In the genomic region with DNA sequence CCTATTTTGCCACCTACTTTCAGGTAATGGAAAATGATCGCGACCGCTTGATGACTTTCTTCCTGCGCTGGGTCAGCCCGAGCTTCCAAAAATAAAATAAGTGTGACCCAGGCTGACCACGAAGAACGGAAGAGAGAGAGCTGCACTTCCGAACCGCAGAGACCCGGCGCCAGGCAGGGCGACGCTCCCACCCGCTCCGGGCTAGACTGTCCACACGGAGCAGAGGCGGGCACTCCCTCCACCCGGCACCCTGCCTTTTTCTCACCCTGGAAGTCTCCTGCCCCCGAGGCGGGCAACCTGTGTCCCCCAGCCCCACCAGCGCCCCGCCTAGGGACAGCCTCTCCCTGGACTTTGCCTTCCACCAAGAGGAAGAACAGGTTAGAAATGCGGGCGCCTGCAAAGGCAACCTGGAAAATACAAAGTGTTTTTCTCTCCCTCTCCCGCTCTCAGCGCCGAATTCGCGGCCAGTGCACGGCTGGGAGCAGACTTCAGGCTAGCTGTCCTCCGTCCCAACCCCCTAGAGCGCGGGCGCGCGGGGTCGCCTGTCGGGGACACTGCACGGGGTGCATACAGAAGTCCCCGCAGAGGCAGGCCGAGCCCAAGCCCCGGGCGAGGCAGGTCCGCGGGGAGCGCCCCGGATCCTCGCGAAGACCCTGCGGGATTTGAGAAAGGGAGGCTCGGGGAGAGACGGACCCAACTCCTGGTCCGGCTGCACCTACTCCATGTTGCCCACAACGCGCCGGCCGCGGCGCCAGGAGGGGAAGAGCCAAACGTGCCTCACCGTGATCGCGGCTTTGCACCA, we compare ENCODE assay signal across 1 cellular context.
A peak's percentile ranks its signal among the peaks of the same experiment; 100 is the strongest.
TF ChIP-seq lines count a peak whose summit lies in the region.

No MANE protein-coding gene starts in this region.

TF ChIP-seq in GM12878, 131 proteins besides CTCF, POLR2A, EP300 and RAD21 (continued from another document and continues in another):
- TF ChIP-seq, protein P1, sequence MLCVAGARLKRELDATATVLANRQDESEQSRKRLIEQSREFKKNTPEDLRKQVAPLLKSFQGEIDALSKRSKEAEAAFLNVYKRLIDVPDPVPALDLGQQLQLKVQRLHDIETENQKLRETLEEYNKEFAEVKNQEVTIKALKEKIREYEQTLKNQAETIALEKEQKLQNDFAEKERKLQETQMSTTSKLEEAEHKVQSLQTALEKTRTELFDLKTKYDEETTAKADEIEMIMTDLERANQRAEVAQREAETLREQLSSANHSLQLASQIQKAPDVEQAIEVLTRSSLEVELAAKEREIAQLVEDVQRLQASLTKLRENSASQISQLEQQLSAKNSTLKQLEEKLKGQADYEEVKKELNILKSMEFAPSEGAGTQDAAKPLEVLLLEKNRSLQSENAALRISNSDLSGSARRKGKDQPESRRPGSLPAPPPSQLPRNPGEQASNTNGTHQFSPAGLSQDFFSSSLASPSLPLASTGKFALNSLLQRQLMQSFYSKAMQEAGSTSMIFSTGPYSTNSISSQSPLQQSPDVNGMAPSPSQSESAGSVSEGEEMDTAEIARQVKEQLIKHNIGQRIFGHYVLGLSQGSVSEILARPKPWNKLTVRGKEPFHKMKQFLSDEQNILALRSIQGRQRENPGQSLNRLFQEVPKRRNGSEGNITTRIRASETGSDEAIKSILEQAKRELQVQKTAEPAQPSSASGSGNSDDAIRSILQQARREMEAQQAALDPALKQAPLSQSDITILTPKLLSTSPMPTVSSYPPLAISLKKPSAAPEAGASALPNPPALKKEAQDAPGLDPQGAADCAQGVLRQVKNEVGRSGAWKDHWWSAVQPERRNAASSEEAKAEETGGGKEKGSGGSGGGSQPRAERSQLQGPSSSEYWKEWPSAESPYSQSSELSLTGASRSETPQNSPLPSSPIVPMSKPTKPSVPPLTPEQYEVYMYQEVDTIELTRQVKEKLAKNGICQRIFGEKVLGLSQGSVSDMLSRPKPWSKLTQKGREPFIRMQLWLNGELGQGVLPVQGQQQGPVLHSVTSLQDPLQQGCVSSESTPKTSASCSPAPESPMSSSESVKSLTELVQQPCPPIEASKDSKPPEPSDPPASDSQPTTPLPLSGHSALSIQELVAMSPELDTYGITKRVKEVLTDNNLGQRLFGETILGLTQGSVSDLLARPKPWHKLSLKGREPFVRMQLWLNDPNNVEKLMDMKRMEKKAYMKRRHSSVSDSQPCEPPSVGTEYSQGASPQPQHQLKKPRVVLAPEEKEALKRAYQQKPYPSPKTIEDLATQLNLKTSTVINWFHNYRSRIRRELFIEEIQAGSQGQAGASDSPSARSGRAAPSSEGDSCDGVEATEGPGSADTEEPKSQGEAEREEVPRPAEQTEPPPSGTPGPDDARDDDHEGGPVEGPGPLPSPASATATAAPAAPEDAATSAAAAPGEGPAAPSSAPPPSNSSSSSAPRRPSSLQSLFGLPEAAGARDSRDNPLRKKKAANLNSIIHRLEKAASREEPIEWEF (IDR thresholded peaks at IDR 0.05; ENCODE audit: insufficient replicate concordance, low read depth, low read length), result no peak
- no peak for TF ChIP-seq TAF1 (IDR thresholded peaks at IDR 0.05; ENCODE audit: borderline replicate concordance, low read depth, low read length)
- TF ChIP-seq ZNF274 (IDR thresholded peaks at IDR 0.05; ENCODE audit: insufficient read depth, insufficient read length), result no peak
- TF ChIP-seq CREM (IDR thresholded peaks at IDR 0.05; ENCODE audit: low read depth), result peak; percentile 37; the same call in 1 of the 2 replicates
- no peak for TF ChIP-seq ZNF384 (IDR thresholded peaks at IDR 0.05; ENCODE audit: borderline replicate concordance, low read depth, low read length)
- TF ChIP-seq, protein P2, sequence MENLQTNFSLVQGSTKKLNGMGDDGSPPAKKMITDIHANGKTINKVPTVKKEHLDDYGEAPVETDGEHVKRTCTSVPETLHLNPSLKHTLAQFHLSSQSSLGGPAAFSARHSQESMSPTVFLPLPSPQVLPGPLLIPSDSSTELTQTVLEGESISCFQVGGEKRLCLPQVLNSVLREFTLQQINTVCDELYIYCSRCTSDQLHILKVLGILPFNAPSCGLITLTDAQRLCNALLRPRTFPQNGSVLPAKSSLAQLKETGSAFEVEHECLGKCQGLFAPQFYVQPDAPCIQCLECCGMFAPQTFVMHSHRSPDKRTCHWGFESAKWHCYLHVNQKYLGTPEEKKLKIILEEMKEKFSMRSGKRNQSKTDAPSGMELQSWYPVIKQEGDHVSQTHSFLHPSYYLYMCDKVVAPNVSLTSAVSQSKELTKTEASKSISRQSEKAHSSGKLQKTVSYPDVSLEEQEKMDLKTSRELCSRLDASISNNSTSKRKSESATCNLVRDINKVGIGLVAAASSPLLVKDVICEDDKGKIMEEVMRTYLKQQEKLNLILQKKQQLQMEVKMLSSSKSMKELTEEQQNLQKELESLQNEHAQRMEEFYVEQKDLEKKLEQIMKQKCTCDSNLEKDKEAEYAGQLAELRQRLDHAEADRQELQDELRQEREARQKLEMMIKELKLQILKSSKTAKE (IDR thresholded peaks at IDR 0.05; ENCODE audit: low read depth, poor library complexity, severe bottlenecking), result peak; percentile 60
- no peak for TF ChIP-seq TCF7 (IDR thresholded peaks at IDR 0.05; ENCODE audit: borderline replicate concordance)
- peak; percentile 7; the same call in 1 of the 2 replicates for TF ChIP-seq GABPA (IDR thresholded peaks at IDR 0.05; ENCODE audit: low read depth)
- TF ChIP-seq, protein P3, sequence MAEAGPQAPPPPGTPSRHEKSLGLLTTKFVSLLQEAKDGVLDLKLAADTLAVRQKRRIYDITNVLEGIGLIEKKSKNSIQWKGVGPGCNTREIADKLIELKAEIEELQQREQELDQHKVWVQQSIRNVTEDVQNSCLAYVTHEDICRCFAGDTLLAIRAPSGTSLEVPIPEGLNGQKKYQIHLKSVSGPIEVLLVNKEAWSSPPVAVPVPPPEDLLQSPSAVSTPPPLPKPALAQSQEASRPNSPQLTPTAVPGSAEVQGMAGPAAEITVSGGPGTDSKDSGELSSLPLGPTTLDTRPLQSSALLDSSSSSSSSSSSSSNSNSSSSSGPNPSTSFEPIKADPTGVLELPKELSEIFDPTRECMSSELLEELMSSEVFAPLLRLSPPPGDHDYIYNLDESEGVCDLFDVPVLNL (IDR thresholded peaks at IDR 0.05; ENCODE audit: low read depth, low read length), result no peak
- no peak for TF ChIP-seq SP1 (IDR thresholded peaks at IDR 0.05; ENCODE audit: low read depth, low read length)
- no peak for TF ChIP-seq MYC (IDR thresholded peaks at IDR 0.05; ENCODE audit: insufficient read depth, insufficient read length, insufficient replicate concordance, low read length, severe bottlenecking)
- peak; percentile 38 to 64; a peak in 3 of 4 replicates for TF ChIP-seq BHLHE40 (IDR thresholded peaks at IDR 0.05; ENCODE audit: borderline replicate concordance in 1 of 2, low read depth in 2 of 2, low read length in 1 of 2)
- TF ChIP-seq, protein P4, sequence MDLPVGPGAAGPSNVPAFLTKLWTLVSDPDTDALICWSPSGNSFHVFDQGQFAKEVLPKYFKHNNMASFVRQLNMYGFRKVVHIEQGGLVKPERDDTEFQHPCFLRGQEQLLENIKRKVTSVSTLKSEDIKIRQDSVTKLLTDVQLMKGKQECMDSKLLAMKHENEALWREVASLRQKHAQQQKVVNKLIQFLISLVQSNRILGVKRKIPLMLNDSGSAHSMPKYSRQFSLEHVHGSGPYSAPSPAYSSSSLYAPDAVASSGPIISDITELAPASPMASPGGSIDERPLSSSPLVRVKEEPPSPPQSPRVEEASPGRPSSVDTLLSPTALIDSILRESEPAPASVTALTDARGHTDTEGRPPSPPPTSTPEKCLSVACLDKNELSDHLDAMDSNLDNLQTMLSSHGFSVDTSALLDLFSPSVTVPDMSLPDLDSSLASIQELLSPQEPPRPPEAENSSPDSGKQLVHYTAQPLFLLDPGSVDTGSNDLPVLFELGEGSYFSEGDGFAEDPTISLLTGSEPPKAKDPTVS (IDR thresholded peaks at IDR 0.05; ENCODE audit: low read depth, low read length), result no peak
- TF ChIP-seq NBN (IDR thresholded peaks at IDR 0.05), result no peak
- TF ChIP-seq MXI1 (IDR thresholded peaks at IDR 0.05; ENCODE audit: low read depth, low read length), result no peak
- TF ChIP-seq, protein P5, sequence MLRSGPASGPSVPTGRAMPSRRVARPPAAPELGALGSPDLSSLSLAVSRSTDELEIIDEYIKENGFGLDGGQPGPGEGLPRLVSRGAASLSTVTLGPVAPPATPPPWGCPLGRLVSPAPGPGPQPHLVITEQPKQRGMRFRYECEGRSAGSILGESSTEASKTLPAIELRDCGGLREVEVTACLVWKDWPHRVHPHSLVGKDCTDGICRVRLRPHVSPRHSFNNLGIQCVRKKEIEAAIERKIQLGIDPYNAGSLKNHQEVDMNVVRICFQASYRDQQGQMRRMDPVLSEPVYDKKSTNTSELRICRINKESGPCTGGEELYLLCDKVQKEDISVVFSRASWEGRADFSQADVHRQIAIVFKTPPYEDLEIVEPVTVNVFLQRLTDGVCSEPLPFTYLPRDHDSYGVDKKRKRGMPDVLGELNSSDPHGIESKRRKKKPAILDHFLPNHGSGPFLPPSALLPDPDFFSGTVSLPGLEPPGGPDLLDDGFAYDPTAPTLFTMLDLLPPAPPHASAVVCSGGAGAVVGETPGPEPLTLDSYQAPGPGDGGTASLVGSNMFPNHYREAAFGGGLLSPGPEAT (IDR thresholded peaks at IDR 0.05; ENCODE audit: low read depth), result no peak
- no peak for TF ChIP-seq ZNF207 (IDR thresholded peaks at IDR 0.05; ENCODE audit: borderline replicate concordance)
- no peak for TF ChIP-seq HDAC6 (IDR thresholded peaks at IDR 0.05; ENCODE audit: unreplicated experiment)
- no peak for TF ChIP-seq POLR2AphosphoS5 (IDR thresholded peaks at IDR 0.05; ENCODE audit: low read length)
- TF ChIP-seq NFYA (IDR thresholded peaks at IDR 0.05; ENCODE audit: borderline replicate concordance, low read depth, low read length), result no peak
- no peak for TF ChIP-seq KAT2A (conservative IDR thresholded peaks at IDR 0.05; ENCODE audit: control insufficient read depth, low read depth, low read length)
- TF ChIP-seq ZNF622 (IDR thresholded peaks at IDR 0.05), result no peak
- TF ChIP-seq JUND (IDR thresholded peaks at IDR 0.05; ENCODE audit: low read depth, low read length), result no peak
- no peak for TF ChIP-seq WRNIP1 (IDR thresholded peaks at IDR 0.05; ENCODE audit: borderline replicate concordance, low read depth, low read length)
- TF ChIP-seq TCF3 (IDR thresholded peaks at IDR 0.05; ENCODE audit: borderline replicate concordance, insufficient read depth, low read depth, low read length), result no peak
- no peak for TF ChIP-seq SMARCA5 (IDR thresholded peaks at IDR 0.05)
- TF ChIP-seq, protein P6, sequence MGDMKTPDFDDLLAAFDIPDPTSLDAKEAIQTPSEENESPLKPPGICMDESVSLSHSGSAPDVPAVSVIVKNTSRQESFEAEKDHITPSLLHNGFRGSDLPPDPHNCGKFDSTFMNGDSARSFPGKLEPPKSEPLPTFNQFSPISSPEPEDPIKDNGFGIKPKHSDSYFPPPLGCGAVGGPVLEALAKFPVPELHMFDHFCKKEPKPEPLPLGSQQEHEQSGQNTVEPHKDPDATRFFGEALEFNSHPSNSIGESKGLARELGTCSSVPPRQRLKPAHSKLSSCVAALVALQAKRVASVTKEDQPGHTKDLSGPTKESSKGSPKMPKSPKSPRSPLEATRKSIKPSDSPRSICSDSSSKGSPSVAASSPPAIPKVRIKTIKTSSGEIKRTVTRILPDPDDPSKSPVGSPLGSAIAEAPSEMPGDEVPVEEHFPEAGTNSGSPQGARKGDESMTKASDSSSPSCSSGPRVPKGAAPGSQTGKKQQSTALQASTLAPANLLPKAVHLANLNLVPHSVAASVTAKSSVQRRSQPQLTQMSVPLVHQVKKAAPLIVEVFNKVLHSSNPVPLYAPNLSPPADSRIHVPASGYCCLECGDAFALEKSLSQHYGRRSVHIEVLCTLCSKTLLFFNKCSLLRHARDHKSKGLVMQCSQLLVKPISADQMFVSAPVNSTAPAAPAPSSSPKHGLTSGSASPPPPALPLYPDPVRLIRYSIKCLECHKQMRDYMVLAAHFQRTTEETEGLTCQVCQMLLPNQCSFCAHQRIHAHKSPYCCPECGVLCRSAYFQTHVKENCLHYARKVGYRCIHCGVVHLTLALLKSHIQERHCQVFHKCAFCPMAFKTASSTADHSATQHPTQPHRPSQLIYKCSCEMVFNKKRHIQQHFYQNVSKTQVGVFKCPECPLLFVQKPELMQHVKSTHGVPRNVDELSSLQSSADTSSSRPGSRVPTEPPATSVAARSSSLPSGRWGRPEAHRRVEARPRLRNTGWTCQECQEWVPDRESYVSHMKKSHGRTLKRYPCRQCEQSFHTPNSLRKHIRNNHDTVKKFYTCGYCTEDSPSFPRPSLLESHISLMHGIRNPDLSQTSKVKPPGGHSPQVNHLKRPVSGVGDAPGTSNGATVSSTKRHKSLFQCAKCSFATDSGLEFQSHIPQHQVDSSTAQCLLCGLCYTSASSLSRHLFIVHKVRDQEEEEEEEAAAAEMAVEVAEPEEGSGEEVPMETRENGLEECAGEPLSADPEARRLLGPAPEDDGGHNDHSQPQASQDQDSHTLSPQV (IDR thresholded peaks at IDR 0.05), result no peak
- no peak for TF ChIP-seq IRF4 (IDR thresholded peaks at IDR 0.05; ENCODE audit: low read depth, low read length)
- peak; percentile 82 for TF ChIP-seq RUNX3 (IDR thresholded peaks at IDR 0.05; ENCODE audit: low read length)
- no peak for TF ChIP-seq ZZZ3 (IDR thresholded peaks at IDR 0.05; ENCODE audit: control insufficient read depth, insufficient read length, low read depth)
- TF ChIP-seq CBX5 (IDR thresholded peaks at IDR 0.05; ENCODE audit: low read depth), result no peak
- TF ChIP-seq RFX5 (IDR thresholded peaks at IDR 0.05; ENCODE audit: low read depth, low read length), result no peak
- no peak for TF ChIP-seq EZH2 (IDR thresholded peaks at IDR 0.05; ENCODE audit: borderline replicate concordance, control insufficient read depth, low read depth, low read length)
- TF ChIP-seq, protein P7, sequence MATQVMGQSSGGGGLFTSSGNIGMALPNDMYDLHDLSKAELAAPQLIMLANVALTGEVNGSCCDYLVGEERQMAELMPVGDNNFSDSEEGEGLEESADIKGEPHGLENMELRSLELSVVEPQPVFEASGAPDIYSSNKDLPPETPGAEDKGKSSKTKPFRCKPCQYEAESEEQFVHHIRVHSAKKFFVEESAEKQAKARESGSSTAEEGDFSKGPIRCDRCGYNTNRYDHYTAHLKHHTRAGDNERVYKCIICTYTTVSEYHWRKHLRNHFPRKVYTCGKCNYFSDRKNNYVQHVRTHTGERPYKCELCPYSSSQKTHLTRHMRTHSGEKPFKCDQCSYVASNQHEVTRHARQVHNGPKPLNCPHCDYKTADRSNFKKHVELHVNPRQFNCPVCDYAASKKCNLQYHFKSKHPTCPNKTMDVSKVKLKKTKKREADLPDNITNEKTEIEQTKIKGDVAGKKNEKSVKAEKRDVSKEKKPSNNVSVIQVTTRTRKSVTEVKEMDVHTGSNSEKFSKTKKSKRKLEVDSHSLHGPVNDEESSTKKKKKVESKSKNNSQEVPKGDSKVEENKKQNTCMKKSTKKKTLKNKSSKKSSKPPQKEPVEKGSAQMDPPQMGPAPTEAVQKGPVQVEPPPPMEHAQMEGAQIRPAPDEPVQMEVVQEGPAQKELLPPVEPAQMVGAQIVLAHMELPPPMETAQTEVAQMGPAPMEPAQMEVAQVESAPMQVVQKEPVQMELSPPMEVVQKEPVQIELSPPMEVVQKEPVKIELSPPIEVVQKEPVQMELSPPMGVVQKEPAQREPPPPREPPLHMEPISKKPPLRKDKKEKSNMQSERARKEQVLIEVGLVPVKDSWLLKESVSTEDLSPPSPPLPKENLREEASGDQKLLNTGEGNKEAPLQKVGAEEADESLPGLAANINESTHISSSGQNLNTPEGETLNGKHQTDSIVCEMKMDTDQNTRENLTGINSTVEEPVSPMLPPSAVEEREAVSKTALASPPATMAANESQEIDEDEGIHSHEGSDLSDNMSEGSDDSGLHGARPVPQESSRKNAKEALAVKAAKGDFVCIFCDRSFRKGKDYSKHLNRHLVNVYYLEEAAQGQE (IDR thresholded peaks at IDR 0.05; ENCODE audit: low read depth, low read length), result no peak
- TF ChIP-seq RBBP5 (conservative IDR thresholded peaks at IDR 0.05), result no peak
- TF ChIP-seq CHD4 (IDR thresholded peaks at IDR 0.05), result no peak
